Comparison of ENCODE assay signal across 10 cellular contexts in the genomic region with DNA sequence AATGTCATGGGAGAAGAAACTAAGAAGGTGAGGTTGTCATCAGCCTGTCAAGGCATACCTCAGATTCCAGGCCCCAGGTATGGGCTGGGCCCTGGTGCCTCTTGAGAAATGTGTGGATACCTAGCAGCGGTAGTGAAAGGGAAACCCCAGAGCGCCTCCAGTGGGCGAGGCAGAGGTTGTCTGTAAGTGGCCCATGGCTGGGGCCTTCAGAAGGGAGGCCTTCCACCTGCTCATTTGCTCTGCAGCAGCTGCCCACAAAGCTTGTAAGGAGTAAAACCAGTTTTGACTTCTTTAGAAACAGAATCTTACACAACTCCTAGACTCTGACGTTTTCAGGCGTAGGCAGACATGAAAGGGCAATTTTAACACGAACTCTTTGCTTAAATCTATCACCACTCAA.
A peak's percentile ranks its signal among the peaks of the same experiment; 100 is the strongest.
DNase-seq lines count a peak whose midpoint lies in the region; ATAC-seq and TF ChIP-seq lines count a peak whose summit lies in the region.
"Had no signal": no experiment of that assay in that cellular context is flagged by ENCODE, and none has a peak within 500 bp of the region (broad histone marks: within the 10 kb centered on the region; RNA-seq: fewer than 3 reads in every experiment).

No MANE protein-coding gene starts in this region.

- BruUV-seq in Panc1 (replicated peaks; lab: Mats Ljungman, UMichigan) = no TSS peak

- CTCF ChIA-PET in Panc1 (lab: Charles Lee) = no interaction called here

- H3K27ac ChIP-seq in Panc1 (ENCODE audit: low read length) = no peak overlapping the region
- H3K27ac ChIP-seq: cardiac muscle cell had no signal

- H3K36me3 Mint-ChIP-seq in activated T-helper 1 cell treated with anti-CD3 and anti-CD28 coated beads, Interleukin-12 subunit alpha, Interleukin-12 subunit beta, Interleukin-2, Interleukin-4 antibody, amounts not matched to agents 30 ng/mL and 10 ng/mL and 1 ng/mL, durations not matched to agents 14 hours and 24 hours and 36 hours (ENCODE audit: low read depth) = no peaks in the 10 kb centered on the region

- intact Hi-C loops in Panc1 (cut with micrococcal nuclease; ENCODE audit: unreplicated experiment) (no loop called here), mucosa of descending colon (cut with DNase I, micrococcal nuclease) (no loop called here), cardiac septum (cut with DNase I) (no loop called here)
- intact Hi-C loops in activated T-helper 1 cell treated with anti-CD3 and anti-CD28 coated beads, Interleukin-12 subunit alpha, Interleukin-12 subunit beta, Interleukin-2, Interleukin-4 antibody, amounts not matched to agents 30 ng/mL and 10 ng/mL and 1 ng/mL, durations not matched to agents 14 hours and 24 hours and 36 hours (cut with micrococcal nuclease) = no loop called here

- DNase-seq in Panc1 (ENCODE audit: low read depth, low spot score) = no peak
- no peak for DNase-seq in mucosa of descending colon
- no peak for DNase-seq in cardiac septum (ENCODE audit: low spot score)
- DNase-seq in activated T-helper 1 cell treated with anti-CD3 and anti-CD28 coated beads, Interleukin-12 subunit alpha, Interleukin-12 subunit beta, Interleukin-2, Interleukin-4 antibody, amounts not matched to agents 30 ng/mL and 10 ng/mL and 1 ng/mL, durations not matched to agents 14 hours and 24 hours and 36 hours (ENCODE audit: low spot score) = no peak
- no peak for DNase-seq in NK-92 treated with Interleukin-12 subunit alpha and Interleukin-12 subunit beta, amount 100 ng/mL, for 24 hours (lab: John Stamatoyannopoulos, UW)
- DNase-seq: IMR-90 had no signal

- H3K9me3 Mint-ChIP-seq in activated T-helper 1 cell treated with anti-CD3 and anti-CD28 coated beads, Interleukin-12 subunit alpha, Interleukin-12 subunit beta, Interleukin-2, Interleukin-4 antibody, amounts not matched to agents 30 ng/mL and 10 ng/mL and 1 ng/mL, durations not matched to agents 14 hours and 24 hours and 36 hours = no peaks in the 10 kb centered on the region

- ATAC-seq in GM18520 (IDR thresholded peaks at IDR 0.05; ENCODE audit: unreplicated experiment) = peak; percentile 37
- ATAC-seq in HG02870 (IDR thresholded peaks at IDR 0.05; ENCODE audit: unreplicated experiment) = peak; percentile 97
- no peak for ATAC-seq in Panc1
- ATAC-seq in mucosa of descending colon = peak; percentile 65
- no peak for ATAC-seq in HG02642 (IDR thresholded peaks at IDR 0.05; ENCODE audit: poor library complexity, unreplicated experiment)

- no peaks in the 10 kb centered on the region for H3K27me3 Mint-ChIP-seq in activated T-helper 1 cell treated with anti-CD3 and anti-CD28 coated beads, Interleukin-12 subunit alpha, Interleukin-12 subunit beta, Interleukin-2, Interleukin-4 antibody, amounts not matched to agents 30 ng/mL and 10 ng/mL and 1 ng/mL, durations not matched to agents 14 hours and 24 hours and 36 hours (ENCODE audit: insufficient read depth)

- H3K36me3 ChIP-seq in Panc1 (ENCODE audit: control insufficient read depth, insufficient read depth, low read length) (no peaks in the 10 kb centered on the region), mucosa of descending colon (ENCODE audit: low read depth) (no peaks in the 10 kb centered on the region)
- H3K36me3 ChIP-seq: cardiac muscle cell had no signal

- H3K9me3 ChIP-seq in Panc1 (ENCODE audit: control insufficient read depth, insufficient read depth, low read depth, low read length) = no peaks in the 10 kb centered on the region
- no peaks in the 10 kb centered on the region for H3K9me3 ChIP-seq in mucosa of descending colon

- H3K4me1 Mint-ChIP-seq in activated T-helper 1 cell treated with anti-CD3 and anti-CD28 coated beads, Interleukin-12 subunit alpha, Interleukin-12 subunit beta, Interleukin-2, Interleukin-4 antibody, amounts not matched to agents 30 ng/mL and 10 ng/mL and 1 ng/mL, durations not matched to agents 14 hours and 24 hours and 36 hours (ENCODE audit: low read depth) = no peaks in the 10 kb centered on the region

- in situ Hi-C loops in Panc1 (cut with HindIII; ENCODE audit: low pct_unique_long_range_greater_than_20kb, low sequenced_read_pairs) = no loop called here

- no peak overlapping the region for H3K4me3 Mint-ChIP-seq in activated T-helper 1 cell treated with anti-CD3 and anti-CD28 coated beads, Interleukin-12 subunit alpha, Interleukin-12 subunit beta, Interleukin-2, Interleukin-4 antibody, amounts not matched to agents 30 ng/mL and 10 ng/mL and 1 ng/mL, durations not matched to agents 14 hours and 24 hours and 36 hours

- no peak overlapping the region for H3K4me3 ChIP-seq in Panc1 (ENCODE audit: low read depth in 2 of 2, low read length in 2 of 2)
- no peak overlapping the region for H3K4me3 ChIP-seq in mucosa of descending colon
- H3K4me3 ChIP-seq: cardiac muscle cell had no signal

- peak; percentile 16; the same call in 1 of the 2 replicates for TF ChIP-seq CTCF in Panc1 (IDR thresholded peaks at IDR 0.05)
- TF ChIP-seq CTCF in mucosa of descending colon (IDR thresholded peaks at IDR 0.05) = no peak

- H3K27ac Mint-ChIP-seq in activated T-helper 1 cell treated with anti-CD3 and anti-CD28 coated beads, Interleukin-12 subunit alpha, Interleukin-12 subunit beta, Interleukin-2, Interleukin-4 antibody, amounts not matched to agents 30 ng/mL and 10 ng/mL and 1 ng/mL, durations not matched to agents 14 hours and 24 hours and 36 hours = no peak overlapping the region

- H3K27me3 ChIP-seq in Panc1 (ENCODE audit: control insufficient read depth, insufficient read depth, low read length) = no peaks in the 10 kb centered on the region
- H3K27me3 ChIP-seq: cardiac muscle cell had no signal

- POLR2A ChIA-PET in Panc1 (lab: Charles Lee) = interaction anchor here (0.5 to 1.1 kb wide), 2 partner anchors 25 to 493 kb away, joined by 3 read pairs; no protein-coding TSS in a partner anchor

- H3K4me1 ChIP-seq in Panc1 (ENCODE audit: control insufficient read depth, insufficient read depth, low read length) = no peaks in the 10 kb centered on the region
- no peaks in the 10 kb centered on the region for H3K4me1 ChIP-seq in mucosa of descending colon (ENCODE audit: low read depth)

Comparison
In these comparisons a context has a peak if more than half of its experiments do, and no peak if none do; other contexts are left out.
1. ATAC-seq: peak in GM18520 (single experiment), HG02870 (single experiment) and mucosa of descending colon (single experiment); none in Panc1 (single experiment) and HG02642 (single experiment).